Comparison of ENCODE assay signal across 30 cellular contexts in genomic region chr6:8483650-8484049, GRCh38.
"Had no signal": no experiment of that assay in that cellular context is flagged by ENCODE, and none has a peak within 500 bp of the region (broad histone marks: within the 10 kb centered on the region; RNA-seq: fewer than 3 reads in every experiment).

No MANE protein-coding gene starts in this region.

- H3K4me1 Mint-ChIP-seq: T-cell had no signal

- H3K27me3 ChIP-seq: SJCRH30 had no signal

- H3K36me3 ChIP-seq: SJCRH30 had no signal

- H2AFZ ChIP-seq: PC-9 had no signal

- H3K27ac Mint-ChIP-seq: T-cell had no signal

- H3K4me2 ChIP-seq: KMS-11, PC-9 had no signal

- H3K4me3 Mint-ChIP-seq: T-cell had no signal

- H3K9ac ChIP-seq: KMS-11 had no signal

- ATAC-seq: Panc1, Right ventricle myocardium inferior, SK-N-SH treated with all-trans-retinoic acid at 6 μM for 48 hours, T-cell had no signal

- H3K27ac ChIP-seq: KMS-11, PC-9, RWPE1, SJCRH30, SK-N-MC had no signal

- H3K4me1 ChIP-seq: SJCRH30 had no signal

- H3K36me3 Mint-ChIP-seq: T-cell had no signal

- H3K4me3 ChIP-seq: PC-9, SJCRH30, SK-N-MC had no signal

- H3K9me3 ChIP-seq: SJCRH30 had no signal

- DNase-seq: Karpas-422, NCI-H1048, NCI-H1092 treated with DMSO at 0.1 percent for 48 hours, NCI-H1105 treated with DMSO at 0.1 percent for 48 hours, NCI-H1417, NCI-H1436, NCI-H146, NCI-H1694, NCI-H187, NCI-H1930, NCI-H2029 treated with DMSO at 0.1 percent for 48 hours, NCI-H2081 treated with DMSO at 0.1 percent for 48 hours, NCI-H2107, NCI-H2171, NCI-H226, NCI-H510A treated with DMSO at 0.1 percent for 48 hours, NCI-H524 treated with DMSO at 0.1 percent for 48 hours, NCI-H526 treated with DMSO at 0.1 percent for 48 hours, NCI-H748 treated with DMSO at 0.1 percent for 48 hours, PC-9, SHP77, SIG-M5, SJCRH30, T-cell had no signal
